In the genomic region with DNA sequence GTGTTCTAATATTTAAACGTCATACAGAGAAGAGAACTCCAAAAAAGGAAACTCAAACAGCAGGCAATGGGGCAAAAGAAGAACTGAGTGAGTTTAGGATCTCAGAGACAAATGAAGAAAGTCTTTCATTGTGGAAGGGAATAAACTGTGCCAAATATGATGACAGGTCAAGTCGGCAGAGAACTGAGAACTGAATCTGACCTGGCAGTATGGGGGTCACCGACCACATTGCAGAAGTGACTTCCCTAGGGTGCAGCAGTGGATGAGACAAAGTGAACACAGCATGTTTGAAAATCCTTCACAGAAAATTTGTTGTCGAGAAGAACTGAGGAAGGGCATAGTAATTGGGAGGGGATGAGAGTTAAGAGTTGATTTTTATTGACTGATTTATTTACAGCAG, we compare ENCODE assay signal across 15 cellular contexts. TPM values are rescaled to one million over a fixed set of nuclear protein-coding genes. Genes with fewer than 3 reads are reported as not detected.
DNase-seq lines count a peak whose midpoint lies in the region; ATAC-seq, FAIRE-seq and TF ChIP-seq lines count a peak whose summit lies in the region.
"Had no signal": no experiment of that assay in that cellular context is flagged by ENCODE, and none has a peak within 500 bp of the region (broad histone marks: within the 10 kb centered on the region; RNA-seq: fewer than 3 reads in every experiment).

No MANE protein-coding gene starts in this region.

- TF ChIP-seq POLR2A in right lobe of liver (IDR thresholded peaks at IDR 0.05), result no peak
- TF ChIP-seq POLR2A in HepG2 (IDR thresholded peaks at IDR 0.05; ENCODE audit: insufficient read depth in 1 of 2, low read depth in 2 of 2, low read length in 2 of 2), result no peak
- no peak for TF ChIP-seq POLR2A in vagina (IDR thresholded peaks at IDR 0.05)

- CTCF ChIA-PET in HepG2 (lab: Yijun Ruan, JAX; ENCODE audit: low intra/inter-chr PET ratio, low total read pairs), result no interaction called here

- no TSS peak for BruUV-seq in HepG2 (replicated peaks; lab: Mats Ljungman, UMichigan)

- H3K4me1 ChIP-seq in right lobe of liver, result no peaks in the 10 kb centered on the region
- no peaks in the 10 kb centered on the region for H3K4me1 ChIP-seq in HepG2 (ENCODE audit: insufficient read depth, low read length)
- H3K4me1 ChIP-seq in vagina, result peaks cover 30% of the 10 kb centered on the region
- H3K4me1 ChIP-seq: body of pancreas had no signal

- no peak for DNase-seq in right lobe of liver
- no peak for DNase-seq in HepG2 (ENCODE audit: low spot score)
- DNase-seq in SKM-1 treated with dmso at 0.1 percent for 144 hours (lab: John Stamatoyannopoulos, UW; ENCODE audit: unreplicated experiment), result peak; percentile 56
- no peak for DNase-seq in vagina (ENCODE audit: extremely low spot score in 2 of 2)
- no peak for DNase-seq in effector CD4-positive, alpha-beta T cell
- DNase-seq in AG08396 (ENCODE audit: low spot score), result no peak
- DNase-seq: activated CD8-positive, alpha-beta memory T cell treated with anti-CD3 and anti-CD28 coated beads, Interleukin-2, amount 50 U/mL, for 4 hours; KG1; posterior cingulate gyrus; upper lobe of left lung had no signal

- H3K9ac ChIP-seq in HepG2 (ENCODE audit: insufficient read depth, low read depth, low read length), result no peak overlapping the region
- H3K9ac ChIP-seq: GM23248 had no signal

- WGBS in right lobe of liver (ENCODE audit: insufficient coverage, low coverage, low lambda C conversion rate, missing lambda C conversion rate), result 55% methylated on average over 4 of the region's 4 CpGs
- WGBS in HepG2 (ENCODE audit: low lambda C conversion rate), result 97% methylated on average over 4 of the region's 4 CpGs

- POLR2A ChIA-PET in HepG2 (lab: Yijun Ruan, JAX), result no interaction called here

- no peak for TF ChIP-seq RAD21 in HepG2 (CRISPR knock-in tag; IDR thresholded peaks at IDR 0.05)

- in situ Hi-C loops in HepG2 (cut with HindIII; ENCODE audit: extremely low pct_ligation_motif_present, low pct_unique_long_range_greater_than_20kb), result no loop called here

- H3K27ac ChIP-seq in right lobe of liver (no peak overlapping the region), HepG2 (ENCODE audit: extremely low read length, insufficient read depth, low read length) (no peak overlapping the region), vagina (peak overlapping the region; percentile 37)
- H3K27ac ChIP-seq: body of pancreas, GM23248, upper lobe of left lung had no signal

- ATAC-seq in right lobe of liver, result peak; percentile 28 to 72 (median 58)
- no peak for ATAC-seq in HepG2
- ATAC-seq in HG03045 (IDR thresholded peaks at IDR 0.05; ENCODE audit: unreplicated experiment), result peak; percentile 48
- ATAC-seq in HG03097 (IDR thresholded peaks at IDR 0.05; ENCODE audit: low FRiP score, unreplicated experiment), result no peak
- ATAC-seq: body of pancreas had no signal

- TF ChIP-seq CTCF in right lobe of liver (IDR thresholded peaks at IDR 0.05) (no peak), HepG2 (CRISPR knock-in tag; IDR thresholded peaks at IDR 0.05) (no peak), vagina (IDR thresholded peaks at IDR 0.05) (no peak)

- no peaks in the 10 kb centered on the region for H4K20me1 ChIP-seq in HepG2 (ENCODE audit: insufficient read depth, low read length)

- intact Hi-C loops in right lobe of liver (cut with DNase I) (no loop called here), HepG2 (cut with micrococcal nuclease; ENCODE audit: unreplicated experiment) (no loop called here), vagina (cut with DNase I) (no loop called here)

- H3K79me2 ChIP-seq in HepG2 (ENCODE audit: insufficient read depth, low read length), result no peaks in the 10 kb centered on the region

- H3K36me3 ChIP-seq in right lobe of liver (peaks cover 0 to 27% (median 5%) of the 10 kb centered on the region in 4 donors), HepG2 (replicated peaks in 1 of 2; ENCODE audit: control insufficient read depth in 1 of 2, insufficient read depth in 2 of 2, low read length in 2 of 2) (peaks cover 27 to 81% of the 10 kb centered on the region in 2 experiments), vagina (peaks cover 0 to 6% of the 10 kb centered on the region in 2 donors)

- TF ChIP-seq EP300 in HepG2 (IDR thresholded peaks at IDR 0.05; ENCODE audit: low read depth in 2 of 2, low read length in 2 of 2), result no peak
- TF ChIP-seq EP300 in HepG2 (CRISPR knock-in tag; IDR thresholded peaks at IDR 0.05; ENCODE audit: borderline replicate concordance), result no peak

- FAIRE-seq in HepG2 (lab: Jason Lieb, UNC), result no peak
- FAIRE-seq: A204.1 had no signal

- H3K27me3 ChIP-seq in right lobe of liver (no peaks in the 10 kb centered on the region), HepG2 (ENCODE audit: control insufficient read depth in 1 of 2, insufficient read depth in 2 of 2, low read length in 2 of 2) (no peaks in the 10 kb centered on the region), vagina (no peaks in the 10 kb centered on the region)
- H3K27me3 ChIP-seq: body of pancreas, upper lobe of left lung had no signal

- H2AFZ ChIP-seq in HepG2 (ENCODE audit: low read length), result no peak overlapping the region
- H2AFZ ChIP-seq: GM23248 had no signal

- H3K4me2 ChIP-seq in HepG2 (ENCODE audit: low read depth, low read length), result no peak overlapping the region

- H3K4me3 ChIP-seq in right lobe of liver (no peak overlapping the region), HepG2 (replicated peaks in 1 of 3; ENCODE audit: insufficient read depth in 1 of 3, low read depth in 2 of 3, low read length in 3 of 3) (no peak overlapping the region), vagina (no peak overlapping the region)
- H3K4me3 ChIP-seq: body of pancreas, GM23248, upper lobe of left lung had no signal

- H3K9me3 ChIP-seq in right lobe of liver, result no peaks in the 10 kb centered on the region
- H3K9me3 ChIP-seq in HepG2 (ENCODE audit: low read length), result no peaks in the 10 kb centered on the region
- no peaks in the 10 kb centered on the region for H3K9me3 ChIP-seq in vagina
- H3K9me3 ChIP-seq: body of pancreas, upper lobe of left lung had no signal

TF ChIP-seq in HepG2, 621 proteins besides CTCF, POLR2A, EP300 and RAD21:
- TF ChIP-seq BRCA1 (CRISPR knock-in tag; IDR thresholded peaks at IDR 0.05) (no peak), SAP130 (CRISPR knock-in tag; IDR thresholded peaks at IDR 0.05; ENCODE audit: low read depth) (no peak), ZNF792 (CRISPR knock-in tag; IDR thresholded peaks at IDR 0.05) (no peak), HNRNPL (IDR thresholded peaks at IDR 0.05; ENCODE audit: low read depth, low read length) (no peak), ZNF777 (CRISPR knock-in tag; IDR thresholded peaks at IDR 0.05) (no peak), NFIB (CRISPR knock-in tag; IDR thresholded peaks at IDR 0.05; ENCODE audit: borderline replicate concordance) (no peak), MIER3 (CRISPR knock-in tag; IDR thresholded peaks at IDR 0.05; ENCODE audit: borderline replicate concordance) (no peak), ZNF430 (CRISPR knock-in tag; IDR thresholded peaks at IDR 0.05) (no peak), SOX13 (IDR thresholded peaks at IDR 0.05) (no peak), SOX13 (CRISPR knock-in tag; conservative IDR thresholded peaks at IDR 0.05 in 1 of 2, IDR thresholded peaks at IDR 0.05 in 1 of 2) (no peak), NFYC (CRISPR knock-in tag; IDR thresholded peaks at IDR 0.05) (no peak), CCAR2 (optimal IDR thresholded peaks at IDR 0.05; ENCODE audit: low read depth, low read length) (no peak), U2AF1 (optimal IDR thresholded peaks at IDR 0.05; ENCODE audit: low read depth, low read length) (no peak), NFE2L1 (CRISPR knock-in tag; IDR thresholded peaks at IDR 0.05; ENCODE audit: borderline replicate concordance) (no peak)

RNA-seq across cellular contexts. Expression of a gene that starts 55.8 kb away (rescaled TPM):
- total RNA-seq in right lobe of liver (1 to 10 TPM; 4.7 to 8.9 (median 7.2) TPM), HepG2 (2016; rRNA removed; fragmentation: Illumina TruSeq; extraction: Trizol) (63.0 and 67.1 TPM in 2 replicates), vagina (40.5 TPM)
- 9.8 and 11.3 TPM in 2 replicates for total RNA-seq in HepG2 (2016; cell fraction: cytosol; rRNA removed; fragmentation: Illumina TruSeq; extraction: Trizol; ENCODE audit: low read depth)
- total RNA-seq in HepG2 (2016; cell fraction: insoluble cytoplasmic fraction; rRNA removed; fragmentation: Illumina TruSeq; extraction: Trizol), result 65.1 and 67.5 TPM in 2 replicates
- total RNA-seq in HepG2 (2016; cell fraction: membrane; rRNA removed; fragmentation: Illumina TruSeq; extraction: Trizol), result 13.3 and 17.1 TPM in 2 replicates
- 163 and 169 TPM in 2 replicates for total RNA-seq in HepG2 (2016; cell fraction: nucleus; rRNA removed; fragmentation: Illumina TruSeq; extraction: Trizol)
- 38.0 and 39.1 TPM in 2 replicates for polyA plus RNA-seq in HepG2 (2011; rRNA removed)
- 12.5 and 17.8 TPM in 2 replicates for polyA plus RNA-seq in HepG2 (2011; cell fraction: cytosol; rRNA removed)
- 80.7 and 97.9 TPM in 2 replicates for polyA plus RNA-seq in HepG2 (2011; cell fraction: nucleus; rRNA removed)
- polyA plus RNA-seq in HepG2 (2012), result 25.2 and 35.3 TPM in 2 replicates
- 1.3 and 1.8 TPM in 2 replicates for polyA plus RNA-seq in HepG2 (2016; cell fraction: cytosol; fragmentation: Illumina TruSeq; extraction: Trizol; ENCODE audit: low read depth)
- 31.1 and 32.4 TPM in 2 replicates for polyA plus RNA-seq in HepG2 (2016; cell fraction: insoluble cytoplasmic fraction; fragmentation: Illumina TruSeq; extraction: Trizol; ENCODE audit: low read depth)
- polyA plus RNA-seq in HepG2 (2016; cell fraction: membrane; fragmentation: Illumina TruSeq; extraction: Trizol; ENCODE audit: low read depth), result 3.7 TPM in 2 replicates
- 95.6 and 102 TPM in 2 replicates for polyA plus RNA-seq in HepG2 (2016; cell fraction: nucleus; fragmentation: Illumina TruSeq; extraction: Trizol; ENCODE audit: insufficient read depth, low read depth)
- polyA minus RNA-seq in HepG2 (2011; rRNA and poly(A)+ RNA removed; ENCODE audit: low replicate concordance), result 6.0 and 33.9 TPM in 2 replicates
- polyA minus RNA-seq in HepG2 (2011; cell fraction: cytosol; rRNA and poly(A)+ RNA removed), result 24.3 and 27.9 TPM in 2 replicates
- 383 and 385 TPM in 2 replicates for polyA minus RNA-seq in HepG2 (2011; cell fraction: nucleus; rRNA and poly(A)+ RNA removed)

Comparison
In these comparisons a context has a peak if more than half of its experiments do, and no peak if none do; other contexts are left out.
1. ATAC-seq: peak in right lobe of liver (4 of 4) and HG03045 (single experiment); none in HepG2 (single experiment) and HG03097 (single experiment).